ENCODE assay signal across 29 cellular contexts in genomic region chr5:150236981-150237754, GRCh38. TPM values are rescaled to one million over a fixed set of nuclear protein-coding genes. Genes with fewer than 3 reads are reported as not detected.
"Had no signal": no experiment of that assay in that cellular context is flagged by ENCODE, and none has a peak within 500 bp of the region (broad histone marks: within the 10 kb centered on the region; RNA-seq: fewer than 3 reads in every experiment).

No MANE protein-coding gene starts in this region.

- H3K27ac Mint-ChIP-seq: naive thymus-derived CD4-positive, alpha-beta T cell; natural killer cell; nephron progenitor cell; progenitor cell of endocrine pancreas; stimulated activated effector memory CD8-positive, alpha-beta T cell treated with anti-CD3 and anti-CD28 coated beads, Interleukin-12 subunit alpha, Interleukin-12 subunit beta, amount 100 ng/mL, for 72 hours; stimulated activated naive B cell treated with anti-CD40 and anti-IgM and Interleukin-4, amounts not matched to agents 10 μg/mL and 1 μg/mL and 100 μg/mL, for 72 hours; stimulated activated naive CD8-positive, alpha-beta T cell treated with anti-CD3 and anti-CD28 coated beads, Interleukin-15, Interleukin-2, amounts not matched to agents 100 ng/mL and 50 ng/mL, for 24 hours; type B pancreatic cell had no signal

- H3K36me3 ChIP-seq: neutrophil, ovary, right lobe of liver, sigmoid colon, stomach, thoracic aorta, thyroid gland, tibial nerve, upper lobe of right lung, uterus had no signal

- ATAC-seq: naive thymus-derived CD4-positive, alpha-beta T cell; natural killer cell; psoas muscle; right cardiac atrium; right lobe of liver; stimulated activated effector memory CD8-positive, alpha-beta T cell treated with anti-CD3 and anti-CD28 coated beads, Interleukin-12 subunit alpha, Interleukin-12 subunit beta, amount 100 ng/mL, for 72 hours; stimulated activated naive B cell treated with anti-CD40 and anti-IgM and Interleukin-4, amounts not matched to agents 10 μg/mL and 1 μg/mL and 100 μg/mL, for 72 hours; upper lobe of right lung had no signal

- H3K9me3 ChIP-seq: neutrophil, ovary, psoas muscle, right lobe of liver, sigmoid colon, stomach, thoracic aorta, thyroid gland, tibial nerve, upper lobe of right lung, uterus had no signal

- H3K4me3 Mint-ChIP-seq: naive thymus-derived CD4-positive, alpha-beta T cell; natural killer cell; nephron progenitor cell; neural crest cell; stimulated activated effector memory CD8-positive, alpha-beta T cell treated with anti-CD3 and anti-CD28 coated beads, Interleukin-12 subunit alpha, Interleukin-12 subunit beta, amount 100 ng/mL, for 72 hours; stimulated activated naive B cell treated with anti-CD40 and anti-IgM and Interleukin-4, amounts not matched to agents 10 μg/mL and 1 μg/mL and 100 μg/mL, for 72 hours; stimulated activated naive CD8-positive, alpha-beta T cell treated with anti-CD3 and anti-CD28 coated beads, Interleukin-15, Interleukin-2, amounts not matched to agents 100 ng/mL and 50 ng/mL, for 24 hours; type B pancreatic cell had no signal

- H2AFZ ChIP-seq: parathyroid adenoma had no signal

- H3K9ac ChIP-seq: parathyroid adenoma had no signal

- DNase-seq: naive thymus-derived CD4-positive, alpha-beta T cell; natural killer cell; nephron progenitor cell; nucleus accumbens; ovary; psoas muscle; right lobe of liver; sigmoid colon; small intestine; stimulated activated CD4-positive, alpha-beta T cell treated with anti-CD3 and anti-CD28 coated beads, Interleukin-15, amount 100 ng/mL, for 24 hours; stimulated activated CD4-positive, alpha-beta T cell treated with anti-CD3 and anti-CD28 coated beads, Interleukin-2, amount 100 ng/mL, for 24 hours; stimulated activated CD4-positive, alpha-beta T cell treated with anti-CD3 and anti-CD28 coated beads, Interleukin-2, amount 100 ng/mL, for 48 hours; stimulated activated CD4-positive, alpha-beta T cell treated with anti-CD3 and anti-CD28 coated beads, Interleukin-4, amount 100 ng/mL, for 24 hours; stimulated activated naive B cell treated with anti-CD40 and anti-IgM and Interleukin-4, amounts not matched to agents 10 μg/mL and 1 μg/mL and 100 μg/mL, for 72 hours; stimulated activated naive CD4-positive, alpha-beta T cell treated with Interleukin-2 at 50 U/mL for 16 hours; stomach; thyroid gland; upper lobe of right lung; uterus had no signal

- H3K79me2 ChIP-seq: parathyroid adenoma had no signal

- H3K4me1 Mint-ChIP-seq: natural killer cell; stimulated activated effector memory CD8-positive, alpha-beta T cell treated with anti-CD3 and anti-CD28 coated beads, Interleukin-12 subunit alpha, Interleukin-12 subunit beta, amount 100 ng/mL, for 72 hours had no signal

- H3K27me3 ChIP-seq: neutrophil, ovary, right lobe of liver, sigmoid colon, stomach, thyroid gland, tibial nerve, upper lobe of right lung, uterus had no signal

- H3K4me3 ChIP-seq: ovary, psoas muscle, right lobe of liver, sigmoid colon, stomach, thoracic aorta, thyroid gland, tibial nerve, upper lobe of right lung, uterus had no signal

- H3K27me3 Mint-ChIP-seq: naive thymus-derived CD4-positive, alpha-beta T cell; stimulated activated naive B cell treated with anti-CD40 and anti-IgM and Interleukin-4, amounts not matched to agents 10 μg/mL and 1 μg/mL and 100 μg/mL, for 72 hours; stimulated activated naive CD8-positive, alpha-beta T cell treated with anti-CD3 and anti-CD28 coated beads, Interleukin-15, Interleukin-2, amounts not matched to agents 100 ng/mL and 50 ng/mL, for 24 hours; type B pancreatic cell had no signal

- H3K27ac ChIP-seq: neutrophil, ovary, parathyroid adenoma, psoas muscle, right lobe of liver, sigmoid colon, stomach, thoracic aorta, thyroid gland, tibial nerve, upper lobe of right lung, uterus had no signal

- H3K9me3 Mint-ChIP-seq: natural killer cell; nephron progenitor cell; neural crest cell; stimulated activated effector memory CD8-positive, alpha-beta T cell treated with anti-CD3 and anti-CD28 coated beads, Interleukin-12 subunit alpha, Interleukin-12 subunit beta, amount 100 ng/mL, for 72 hours; stimulated activated naive B cell treated with anti-CD40 and anti-IgM and Interleukin-4, amounts not matched to agents 10 μg/mL and 1 μg/mL and 100 μg/mL, for 72 hours; stimulated activated naive CD8-positive, alpha-beta T cell treated with anti-CD3 and anti-CD28 coated beads, Interleukin-15, Interleukin-2, amounts not matched to agents 100 ng/mL and 50 ng/mL, for 24 hours; type B pancreatic cell had no signal

- H3K36me3 Mint-ChIP-seq: naive thymus-derived CD4-positive, alpha-beta T cell; natural killer cell; stimulated activated effector memory CD8-positive, alpha-beta T cell treated with anti-CD3 and anti-CD28 coated beads, Interleukin-12 subunit alpha, Interleukin-12 subunit beta, amount 100 ng/mL, for 72 hours; stimulated activated naive B cell treated with anti-CD40 and anti-IgM and Interleukin-4, amounts not matched to agents 10 μg/mL and 1 μg/mL and 100 μg/mL, for 72 hours; type B pancreatic cell had no signal

- H3K4me1 ChIP-seq: parathyroid adenoma, sigmoid colon, stomach, thyroid gland, tibial nerve, upper lobe of right lung, uterus had no signal

RNA-seq across cellular contexts. Expression of gene SLC6A7, which starts 47.3 kb away (rescaled TPM):
- polyA plus RNA-seq: naive thymus-derived CD4-positive, alpha-beta T cell; psoas muscle; right cardiac atrium; stomach had no signal

RNA-seq across cellular contexts. Expression of gene CAMK2A, which starts 52.4 kb away (rescaled TPM):
- polyA plus RNA-seq: naive thymus-derived CD4-positive, alpha-beta T cell had no signal
